Comparison of ENCODE assay signal across 13 cellular contexts in the genomic region with DNA sequence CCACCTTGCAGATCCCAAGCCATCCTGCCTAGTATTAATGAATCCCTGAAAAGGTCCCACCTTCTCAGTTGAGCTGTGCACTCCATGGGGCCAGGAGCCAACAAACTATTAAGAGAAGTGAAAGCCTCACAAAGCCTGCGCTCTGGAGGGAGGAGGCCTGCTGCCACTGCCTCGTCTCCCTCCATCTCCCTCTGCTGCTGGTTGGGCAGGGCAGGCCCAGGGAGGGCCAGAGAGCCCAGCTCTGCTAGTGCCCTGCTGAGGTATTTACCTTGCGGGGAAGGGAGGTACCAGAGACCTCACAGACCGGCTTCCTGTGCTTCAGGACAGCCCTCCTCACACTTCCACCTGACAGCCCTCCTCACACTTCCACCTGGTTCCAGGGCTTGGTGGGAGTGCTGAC.
A peak's percentile ranks its signal among the peaks of the same experiment; 100 is the strongest.
DNase-seq lines count a peak whose midpoint lies in the region; TF ChIP-seq lines count a peak whose summit lies in the region.
"Had no signal": no experiment of that assay in that cellular context is flagged by ENCODE, and none has a peak within 500 bp of the region (broad histone marks: within the 10 kb centered on the region; RNA-seq: fewer than 3 reads in every experiment).

No MANE protein-coding gene starts in this region.

- peak overlapping the region; percentile 24 to 97 (median 81) for H3K27ac ChIP-seq in tibial nerve
- H3K27ac ChIP-seq in colonic mucosa = no peak overlapping the region

- no peaks in the 10 kb centered on the region for H3K36me3 Mint-ChIP-seq in glutamatergic neuron (ENCODE audit: unreplicated experiment)
- H3K36me3 Mint-ChIP-seq: IgD-negative memory B cell had no signal

- H3K4me1 Mint-ChIP-seq in glutamatergic neuron (ENCODE audit: low read depth, unreplicated experiment) = peaks cover 6% of the 10 kb centered on the region

- H3K4me3 Mint-ChIP-seq in glutamatergic neuron (ENCODE audit: unreplicated experiment) = no peak overlapping the region
- H3K4me3 Mint-ChIP-seq: IgD-negative memory B cell had no signal

- peaks cover 6% of the 10 kb centered on the region for H3K27me3 Mint-ChIP-seq in glutamatergic neuron (ENCODE audit: unreplicated experiment)

- no peak overlapping the region for H3K4me3 ChIP-seq in tibial nerve
- no peak overlapping the region for H3K4me3 ChIP-seq in colonic mucosa

- TF ChIP-seq EP300 in tibial nerve (IDR thresholded peaks at IDR 0.05) = no peak

- no peak for TF ChIP-seq CTCF in glutamatergic neuron (IDR thresholded peaks at IDR 0.05; ENCODE audit: partially characterized antibody, unreplicated experiment)
- no peak for TF ChIP-seq CTCF in tibial nerve (IDR thresholded peaks at IDR 0.05)
- TF ChIP-seq CTCF in colonic mucosa (IDR thresholded peaks at IDR 0.05) = no peak

- H3K27me3 ChIP-seq in tibial nerve (no peaks in the 10 kb centered on the region), colonic mucosa (no peaks in the 10 kb centered on the region)
- H3K27me3 ChIP-seq: BE2C had no signal

- no peak overlapping the region for H3K9ac ChIP-seq in colonic mucosa (ENCODE audit: low read depth in 2 of 2, low read length in 2 of 2)

- H3K27ac Mint-ChIP-seq in glutamatergic neuron (ENCODE audit: unreplicated experiment) = peak overlapping the region; percentile 62

- WGBS in tibial nerve, 2 donors = 75 to 79% methylated on average over 4 of the region's 4 CpGs

- peaks cover 0 to 94% (median 34%) of the 10 kb centered on the region in 4 donors for H3K4me1 ChIP-seq in tibial nerve
- peaks cover 2% of the 10 kb centered on the region for H3K4me1 ChIP-seq in colonic mucosa

- DNase-seq in ELF-1 (ENCODE audit: low read depth, low spot score) (peak; percentile 67), MV-4-11 (lab: John Stamatoyannopoulos, UW) (peak; percentile 31), glutamatergic neuron (no peak), tibial nerve (ENCODE audit: low spot score in 2 of 2) (no peak), NCI-H1417 (lab: John Stamatoyannopoulos, UW) (no peak), NCI-H1436 (lab: John Stamatoyannopoulos, UW) (no peak), colonic mucosa (no peak)
- DNase-seq: BE2C, DMS153, NCI-H1694 treated with DMSO at 0.1 percent for 48 hours, NCI-H510A, SHP77 treated with DMSO at 0.1 percent for 48 hours had no signal

- no peaks in the 10 kb centered on the region for H3K9me3 ChIP-seq in tibial nerve
- H3K9me3 ChIP-seq in colonic mucosa = no peaks in the 10 kb centered on the region
- H3K9me3 ChIP-seq: BE2C had no signal

- peaks cover 6% of the 10 kb centered on the region for H3K9me3 Mint-ChIP-seq in glutamatergic neuron (ENCODE audit: unreplicated experiment)
- H3K9me3 Mint-ChIP-seq: IgD-negative memory B cell had no signal

- no peak for TF ChIP-seq POLR2A in tibial nerve (IDR thresholded peaks at IDR 0.05)

- intact Hi-C loops in colonic mucosa (cut with DNase I) = loop anchor here (2.0 kb wide), 1 partner anchor 79 kb away; no protein-coding TSS in a partner anchor

- no peaks in the 10 kb centered on the region for H3K36me3 ChIP-seq in tibial nerve
- H3K36me3 ChIP-seq in colonic mucosa = no peaks in the 10 kb centered on the region
- H3K36me3 ChIP-seq: BE2C had no signal

Comparison
In these comparisons a context has a peak if more than half of its experiments do, and no peak if none do; other contexts are left out.
1. DNase-seq: peak in ELF-1 (single experiment) and MV-4-11 (single experiment); none in glutamatergic neuron (single experiment), tibial nerve (0 of 2), NCI-H1417 (0 of 3), NCI-H1436 (single experiment) and colonic mucosa (single experiment).